10 cellular contexts compared by ENCODE assay signal in the genomic region with DNA sequence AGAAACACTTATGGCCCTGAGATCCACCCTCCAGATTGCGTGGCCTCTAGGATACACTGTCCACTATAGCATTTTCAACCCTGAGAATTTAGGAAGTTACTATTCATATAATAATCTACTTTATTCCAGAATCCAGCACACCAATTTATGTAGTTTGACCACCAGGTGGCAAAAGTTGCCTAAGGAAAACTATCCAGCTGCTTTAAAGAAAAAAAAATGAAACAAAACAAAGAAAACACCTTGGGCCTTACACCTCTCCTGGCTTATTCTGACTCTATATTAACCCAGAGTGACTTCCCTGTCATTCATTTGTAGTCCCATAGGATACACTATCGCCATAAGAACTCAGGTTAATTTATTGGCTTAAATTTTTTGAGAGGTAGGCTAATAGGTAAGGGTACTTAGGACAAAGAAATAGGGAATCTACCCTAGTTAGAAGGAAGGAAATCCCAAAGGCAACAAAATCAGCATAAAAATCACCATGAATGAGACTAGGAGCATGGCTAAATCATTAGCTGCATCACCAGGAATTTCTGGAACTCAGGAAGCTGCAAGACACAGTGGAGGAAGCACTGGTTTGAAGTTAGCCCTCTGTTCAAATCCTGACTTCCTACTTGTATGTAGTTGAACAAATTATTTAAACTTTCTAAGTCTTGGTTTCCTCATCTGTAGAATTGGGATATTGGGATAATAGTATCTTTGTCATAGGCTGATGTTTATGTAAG.
DNase-seq lines count a peak whose midpoint lies in the region; ATAC-seq, FAIRE-seq and TF ChIP-seq lines count a peak whose summit lies in the region.
"Had no signal": no experiment of that assay in that cellular context is flagged by ENCODE, and none has a peak within 500 bp of the region (broad histone marks: within the 10 kb centered on the region; RNA-seq: fewer than 3 reads in every experiment).

No MANE protein-coding gene starts in this region.

- CTCF ChIA-PET in GM10248 (lab: Yijun Ruan, JAX): interaction anchor here (0.9 to 1.6 kb wide), 5 partner anchors 12 to 1272 kb away, joined by 3 to 5 read pairs (median 3); no protein-coding TSS in a partner anchor

- no peaks in the 10 kb centered on the region for H3K9me3 Mint-ChIP-seq in stimulated activated naive CD8-positive, alpha-beta T cell treated with anti-CD3 and anti-CD28 coated beads, Interleukin-15, amount 100 ng/mL, for 72 hours
- H3K9me3 Mint-ChIP-seq: dendritic cell treated with granulocyte-macrophage colony-stimulating factor and Interleukin-4, amounts not matched to agents 40 ng/mL and 50 ng/mL, for 4 days; stimulated activated naive CD8-positive, alpha-beta T cell treated with anti-CD3 and anti-CD28 coated beads, Interleukin-15, Interleukin-2, amounts not matched to agents 100 ng/mL and 50 ng/mL, for 24 hours had no signal

- no peak for TF ChIP-seq POLR2A in GM12891 (IDR thresholded peaks at IDR 0.05; ENCODE audit: low read depth, low read length)

- ATAC-seq in SK-N-SH treated with all-trans-retinoic acid at 6 μM for 48 hours (peak; percentile 31; the same call in 2 of the 3 replicates), GM21360 (IDR thresholded peaks at IDR 0.05; ENCODE audit: unreplicated experiment) (no peak)
- no peak for ATAC-seq in stimulated activated naive CD8-positive, alpha-beta T cell treated with anti-CD3 and anti-CD28 coated beads, Interleukin-15, amount 100 ng/mL, for 72 hours

- peak; percentile 10 for DNase-seq in AG09319 (ENCODE audit: extremely low read depth, low read depth)
- peak; percentile 56 for DNase-seq in HT-29 (ENCODE audit: low spot score)
- peak; percentile 22 for DNase-seq in iPS-NIHi7 (ENCODE audit: extremely low spot score)
- DNase-seq in GM12891 (ENCODE audit: insufficient read length, low spot score): no peak
- no peak for DNase-seq in GM10248 (ENCODE audit: extremely low spot score)
- no peak for DNase-seq in stimulated activated naive CD8-positive, alpha-beta T cell treated with anti-CD3 and anti-CD28 coated beads, Interleukin-15, amount 100 ng/mL, for 72 hours

- no peak overlapping the region for H3K4me3 Mint-ChIP-seq in stimulated activated naive CD8-positive, alpha-beta T cell treated with anti-CD3 and anti-CD28 coated beads, Interleukin-15, amount 100 ng/mL, for 72 hours
- H3K4me3 Mint-ChIP-seq: dendritic cell treated with granulocyte-macrophage colony-stimulating factor and Interleukin-4, amounts not matched to agents 40 ng/mL and 50 ng/mL, for 4 days; stimulated activated naive CD8-positive, alpha-beta T cell treated with anti-CD3 and anti-CD28 coated beads, Interleukin-15, Interleukin-2, amounts not matched to agents 100 ng/mL and 50 ng/mL, for 24 hours had no signal

- peak; percentile 50 for TF ChIP-seq CTCF in AG09319 (IDR thresholded peaks at IDR 0.05; ENCODE audit: low read depth, low read length)
- no peak for TF ChIP-seq CTCF in GM10248 (IDR thresholded peaks at IDR 0.05; ENCODE audit: control extremely low read depth, extremely low read depth, low read depth, missing control alignments)

- POLR2A ChIA-PET in GM10248 (lab: Yijun Ruan, JAX): no interaction called here

- no peak for FAIRE-seq in GM12891 (lab: Jason Lieb, UNC)

- no peak overlapping the region for H3K27ac Mint-ChIP-seq in stimulated activated naive CD8-positive, alpha-beta T cell treated with anti-CD3 and anti-CD28 coated beads, Interleukin-15, amount 100 ng/mL, for 72 hours
- H3K27ac Mint-ChIP-seq: dendritic cell treated with granulocyte-macrophage colony-stimulating factor and Interleukin-4, amounts not matched to agents 40 ng/mL and 50 ng/mL, for 4 days; stimulated activated naive CD8-positive, alpha-beta T cell treated with anti-CD3 and anti-CD28 coated beads, Interleukin-15, Interleukin-2, amounts not matched to agents 100 ng/mL and 50 ng/mL, for 24 hours had no signal

- H3K27me3 Mint-ChIP-seq in stimulated activated naive CD8-positive, alpha-beta T cell treated with anti-CD3 and anti-CD28 coated beads, Interleukin-15, amount 100 ng/mL, for 72 hours: peaks cover 4% of the 10 kb centered on the region

- no peaks in the 10 kb centered on the region for H3K4me1 Mint-ChIP-seq in stimulated activated naive CD8-positive, alpha-beta T cell treated with anti-CD3 and anti-CD28 coated beads, Interleukin-15, amount 100 ng/mL, for 72 hours

TF ChIP-seq in SK-N-SH treated with all-trans-retinoic acid at 6 μM for 48 hours, 23 proteins besides CTCF, POLR2A, EP300 and RAD21 (continues in another document):
- TF ChIP-seq ZC3H10 (CRISPR knock-in tag; IDR thresholded peaks at IDR 0.05) (no peak), ESRRG (CRISPR knock-in tag; IDR thresholded peaks at IDR 0.05) (no peak), TOX (CRISPR knock-in tag; IDR thresholded peaks at IDR 0.05; ENCODE audit: borderline replicate concordance) (no peak)
- TF ChIP-seq, protein P1, sequence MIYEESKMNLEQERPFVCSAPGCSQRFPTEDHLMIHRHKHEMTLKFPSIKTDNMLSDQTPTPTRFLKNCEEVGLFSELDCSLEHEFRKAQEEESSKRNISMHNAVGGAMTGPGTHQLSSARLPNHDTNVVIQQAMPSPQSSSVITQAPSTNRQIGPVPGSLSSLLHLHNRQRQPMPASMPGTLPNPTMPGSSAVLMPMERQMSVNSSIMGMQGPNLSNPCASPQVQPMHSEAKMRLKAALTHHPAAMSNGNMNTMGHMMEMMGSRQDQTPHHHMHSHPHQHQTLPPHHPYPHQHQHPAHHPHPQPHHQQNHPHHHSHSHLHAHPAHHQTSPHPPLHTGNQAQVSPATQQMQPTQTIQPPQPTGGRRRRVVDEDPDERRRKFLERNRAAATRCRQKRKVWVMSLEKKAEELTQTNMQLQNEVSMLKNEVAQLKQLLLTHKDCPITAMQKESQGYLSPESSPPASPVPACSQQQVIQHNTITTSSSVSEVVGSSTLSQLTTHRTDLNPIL (CRISPR knock-in tag; IDR thresholded peaks at IDR 0.05; ENCODE audit: low read depth): no peak
- TF ChIP-seq, protein P2, sequence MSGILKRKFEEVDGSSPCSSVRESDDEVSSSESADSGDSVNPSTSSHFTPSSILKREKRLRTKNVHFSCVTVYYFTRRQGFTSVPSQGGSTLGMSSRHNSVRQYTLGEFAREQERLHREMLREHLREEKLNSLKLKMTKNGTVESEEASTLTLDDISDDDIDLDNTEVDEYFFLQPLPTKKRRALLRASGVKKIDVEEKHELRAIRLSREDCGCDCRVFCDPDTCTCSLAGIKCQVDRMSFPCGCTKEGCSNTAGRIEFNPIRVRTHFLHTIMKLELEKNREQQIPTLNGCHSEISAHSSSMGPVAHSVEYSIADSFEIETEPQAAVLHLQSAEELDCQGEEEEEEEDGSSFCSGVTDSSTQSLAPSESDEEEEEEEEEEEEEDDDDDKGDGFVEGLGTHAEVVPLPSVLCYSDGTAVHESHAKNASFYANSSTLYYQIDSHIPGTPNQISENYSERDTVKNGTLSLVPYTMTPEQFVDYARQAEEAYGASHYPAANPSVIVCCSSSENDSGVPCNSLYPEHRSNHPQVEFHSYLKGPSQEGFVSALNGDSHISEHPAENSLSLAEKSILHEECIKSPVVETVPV (CRISPR knock-in tag; IDR thresholded peaks at IDR 0.05): no peak

TF ChIP-seq in GM12891, 5 proteins besides CTCF, POLR2A, EP300 and RAD21:
- TF ChIP-seq POLR2AphosphoS5 (IDR thresholded peaks at IDR 0.05; ENCODE audit: low read depth, low read length): no peak
- no peak for TF ChIP-seq PAX5 (IDR thresholded peaks at IDR 0.05; ENCODE audit: insufficient read depth, low read length, severe bottlenecking)
- no peak for TF ChIP-seq SPI1 (IDR thresholded peaks at IDR 0.05; ENCODE audit: low read depth, low read length)
- no peak for TF ChIP-seq POU2F2 (IDR thresholded peaks at IDR 0.05; ENCODE audit: low read depth, low read length)
- no peak for TF ChIP-seq TAF1 (IDR thresholded peaks at IDR 0.05; ENCODE audit: low read depth, low read length)

Comparison
In these comparisons a context has a peak if more than half of its experiments do, and no peak if none do; other contexts are left out.
1. DNase-seq: peak in AG09319 (single experiment), HT-29 (single experiment) and iPS-NIHi7 (single experiment); none in GM12891 (single experiment), GM10248 (single experiment) and stimulated activated naive CD8-positive, alpha-beta T cell treated with anti-CD3 and anti-CD28 coated beads, Interleukin-15, amount 100 ng/mL, for 72 hours (0 of 2).